Comparison of ENCODE assay signal across 11 cellular contexts in the genomic region with DNA sequence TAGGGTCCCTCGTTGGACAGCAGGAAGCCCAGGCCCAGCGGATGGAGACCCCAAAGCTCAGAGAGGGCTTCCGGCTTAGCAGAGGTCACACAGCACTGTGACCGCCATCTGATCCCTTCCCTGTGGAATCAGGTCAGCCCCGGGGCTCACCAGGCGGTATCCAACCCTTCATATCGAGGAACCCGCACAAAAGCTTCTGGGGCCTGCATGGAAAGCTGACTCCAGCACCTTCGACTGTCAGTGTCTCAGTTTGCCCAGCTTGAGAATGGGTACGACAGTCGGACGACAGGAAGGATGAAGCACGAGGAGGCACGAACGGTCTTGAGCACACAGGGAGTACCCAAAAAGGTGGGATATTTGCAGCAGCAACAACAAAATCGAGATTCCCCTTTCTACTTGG. TPM values are rescaled to one million over a fixed set of nuclear protein-coding genes. Genes with fewer than 3 reads are reported as not detected.
A peak's percentile ranks its signal among the peaks of the same experiment; 100 is the strongest.
DNase-seq lines count a peak whose midpoint lies in the region; ATAC-seq and TF ChIP-seq lines count a peak whose summit lies in the region.
"Had no signal": no experiment of that assay in that cellular context is flagged by ENCODE, and none has a peak within 500 bp of the region (broad histone marks: within the 10 kb centered on the region; RNA-seq: fewer than 3 reads in every experiment).

No MANE protein-coding gene starts in this region.

- peak overlapping the region in 3 of 4 donors; percentile 3 to 99 (median 98) for H3K27ac ChIP-seq in gastroesophageal sphincter
- H3K27ac ChIP-seq in suprapubic skin, result no peak overlapping the region
- H3K27ac ChIP-seq in caudate nucleus (ENCODE audit: low read depth, low read length), result no peak overlapping the region

- WGBS in gastroesophageal sphincter (ENCODE audit: low coverage in 1 of 2), 2 donors, result 20 to 25% methylated on average over 1 to 2 of the region's 16 CpGs
- 76% methylated on average over 13 of the region's 16 CpGs for WGBS in suprapubic skin

- DNase-seq in activated naive CD4-positive, alpha-beta T cell treated with anti-CD3 and anti-CD28 coated beads for 36 hours, result no peak
- no peak for DNase-seq in activated naive CD4-positive, alpha-beta T cell treated with Interleukin-2 at 50 U/mL for 16 hours
- no peak for DNase-seq in activated CD4-positive, alpha-beta memory T cell treated with anti-CD3 and anti-CD28 coated beads for 36 hours
- no peak for DNase-seq in suprapubic skin (ENCODE audit: low spot score in 2 of 2)
- no peak for DNase-seq in MG63
- no peak for DNase-seq in NCI-H510A treated with DMSO at 0.1 percent for 48 hours (lab: John Stamatoyannopoulos, UW)
- DNase-seq in caudate nucleus (lab: John Stamatoyannopoulos, UW), result no peak
- DNase-seq: erythroblast, NCI-H1092, NCI-H524 treated with DMSO at 0.1 percent for 48 hours had no signal

- TF ChIP-seq EP300 in gastroesophageal sphincter (IDR thresholded peaks at IDR 0.05), result no peak
- TF ChIP-seq EP300 in suprapubic skin (IDR thresholded peaks at IDR 0.05), result no peak

- no peak for TF ChIP-seq CTCF in gastroesophageal sphincter (IDR thresholded peaks at IDR 0.05)
- TF ChIP-seq CTCF in suprapubic skin (IDR thresholded peaks at IDR 0.05), result no peak

- peak overlapping the region in 1 of 2 donors; percentile 68 for H3K4me3 ChIP-seq in gastroesophageal sphincter
- H3K4me3 ChIP-seq in suprapubic skin, result peak overlapping the region; percentile 81
- no peak overlapping the region for H3K4me3 ChIP-seq in MG63

- no peaks in the 10 kb centered on the region for H3K9me3 Mint-ChIP-seq in activated naive CD4-positive, alpha-beta T cell treated with anti-CD3 and anti-CD28 coated beads for 36 hours
- H3K9me3 Mint-ChIP-seq in activated CD4-positive, alpha-beta memory T cell treated with anti-CD3 and anti-CD28 coated beads for 36 hours, result no peaks in the 10 kb centered on the region

- peaks cover 48% of the 10 kb centered on the region for H3K4me1 Mint-ChIP-seq in activated naive CD4-positive, alpha-beta T cell treated with anti-CD3 and anti-CD28 coated beads for 36 hours (ENCODE audit: low read depth)
- peaks cover 38% of the 10 kb centered on the region for H3K4me1 Mint-ChIP-seq in activated CD4-positive, alpha-beta memory T cell treated with anti-CD3 and anti-CD28 coated beads for 36 hours (ENCODE audit: low read depth)

- H3K36me3 Mint-ChIP-seq in activated naive CD4-positive, alpha-beta T cell treated with anti-CD3 and anti-CD28 coated beads for 36 hours (ENCODE audit: low read depth), result peaks cover 35% of the 10 kb centered on the region
- peaks cover 37% of the 10 kb centered on the region for H3K36me3 Mint-ChIP-seq in activated CD4-positive, alpha-beta memory T cell treated with anti-CD3 and anti-CD28 coated beads for 36 hours

- TF ChIP-seq POLR2A in gastroesophageal sphincter (IDR thresholded peaks at IDR 0.05) (no peak), suprapubic skin (IDR thresholded peaks at IDR 0.05) (no peak)

- H3K27me3 ChIP-seq in gastroesophageal sphincter (no peaks in the 10 kb centered on the region), suprapubic skin (no peaks in the 10 kb centered on the region), MG63 (no peaks in the 10 kb centered on the region)

- H3K36me3 ChIP-seq in gastroesophageal sphincter (peaks cover 0 to 54% of the 10 kb centered on the region in 2 donors), suprapubic skin (peaks cover 38% of the 10 kb centered on the region), MG63 (peaks cover 25% of the 10 kb centered on the region)

- peak overlapping the region; percentile 88 for H3K27ac Mint-ChIP-seq in activated naive CD4-positive, alpha-beta T cell treated with anti-CD3 and anti-CD28 coated beads for 36 hours
- peak overlapping the region; percentile 90 for H3K27ac Mint-ChIP-seq in activated CD4-positive, alpha-beta memory T cell treated with anti-CD3 and anti-CD28 coated beads for 36 hours

- intact Hi-C loops in activated naive CD4-positive, alpha-beta T cell treated with anti-CD3 and anti-CD28 coated beads for 36 hours (cut with micrococcal nuclease), result loop anchor here (2.0 to 5.0 kb wide), 2 partner anchors 107 to 125 kb away; a partner anchor contains a TSS
- intact Hi-C loops in activated CD4-positive, alpha-beta memory T cell treated with anti-CD3 and anti-CD28 coated beads for 36 hours (cut with micrococcal nuclease), result loop anchor here (2.0 kb wide), 1 partner anchor 25 kb away; no protein-coding TSS in a partner anchor

- POLR2A ChIA-PET in activated CD4-positive, alpha-beta memory T cell treated with anti-CD3 and anti-CD28 coated beads for 36 hours (lab: Charles Lee), result interaction anchor here (1.8 kb wide), 1 partner anchor 24 kb away, joined by 12 read pairs; no protein-coding TSS in a partner anchor

- H3K4me1 ChIP-seq in gastroesophageal sphincter (peaks cover 2 to 79% (median 31%) of the 10 kb centered on the region in 3 donors), suprapubic skin (peaks cover 73% of the 10 kb centered on the region)

- H3K4me3 Mint-ChIP-seq in activated naive CD4-positive, alpha-beta T cell treated with anti-CD3 and anti-CD28 coated beads for 36 hours, result peak overlapping the region; percentile 82
- H3K4me3 Mint-ChIP-seq in activated CD4-positive, alpha-beta memory T cell treated with anti-CD3 and anti-CD28 coated beads for 36 hours, result peak overlapping the region; percentile 82

- no peaks in the 10 kb centered on the region for H3K27me3 Mint-ChIP-seq in activated naive CD4-positive, alpha-beta T cell treated with anti-CD3 and anti-CD28 coated beads for 36 hours (ENCODE audit: low read depth)
- H3K27me3 Mint-ChIP-seq in activated CD4-positive, alpha-beta memory T cell treated with anti-CD3 and anti-CD28 coated beads for 36 hours, result no peaks in the 10 kb centered on the region

- no peak for ATAC-seq in gastroesophageal sphincter

- H3K9me3 ChIP-seq in gastroesophageal sphincter, result no peaks in the 10 kb centered on the region
- no peaks in the 10 kb centered on the region for H3K9me3 ChIP-seq in suprapubic skin
- no peaks in the 10 kb centered on the region for H3K9me3 ChIP-seq in MG63

- CTCF ChIA-PET in activated naive CD4-positive, alpha-beta T cell treated with anti-CD3 and anti-CD28 coated beads for 36 hours (lab: Charles Lee), result interaction anchor here (1.5 to 1.6 kb wide), 2 partner anchors 8 to 21 kb away, joined by 3 to 10 read pairs; no protein-coding TSS in a partner anchor
- CTCF ChIA-PET in activated CD4-positive, alpha-beta memory T cell treated with anti-CD3 and anti-CD28 coated beads for 36 hours (lab: Charles Lee), result interaction anchor here (0.7 to 1.5 kb wide), 4 partner anchors 8 to 108 kb away, joined by 3 to 7 read pairs (median 4); no protein-coding TSS in a partner anchor

RNA-seq across cellular contexts. Expression of a gene that starts 2.6 kb away (rescaled TPM):
- total RNA-seq in activated naive CD4-positive, alpha-beta T cell treated with anti-CD3 and anti-CD28 coated beads for 36 hours, result 100 to 1,000 TPM; 326 to 354 TPM
- total RNA-seq in activated CD4-positive, alpha-beta memory T cell treated with anti-CD3 and anti-CD28 coated beads for 36 hours, result 100 to 1,000 TPM; 411 to 426 TPM
- total RNA-seq in gastroesophageal sphincter (100 to 1,000 TPM; 502 to 905 (median 558) TPM), suprapubic skin (100 to 1,000 TPM; 339 to 403 (median 382) TPM)
- total RNA-seq in MG63 (2014; rRNA removed; shearing (Covaris generic); ENCODE audit: low replicate concordance), result 165 and 217 TPM in 2 replicates

RNA-seq across cellular contexts. Expression of a gene that starts 30.6 kb away (rescaled TPM):
- 1 to 10 TPM; 6.5 to 7.2 TPM for total RNA-seq in activated naive CD4-positive, alpha-beta T cell treated with anti-CD3 and anti-CD28 coated beads for 36 hours
- total RNA-seq in activated CD4-positive, alpha-beta memory T cell treated with anti-CD3 and anti-CD28 coated beads for 36 hours, result 1 to 10 TPM; 8.5 to 9.9 TPM
- total RNA-seq in gastroesophageal sphincter, result 10 to 100 TPM; 27.1 to 46.1 (median 34.4) TPM
- 10 to 100 TPM; 18.2 to 35.6 (median 27.3) TPM for total RNA-seq in suprapubic skin
- total RNA-seq in MG63 (2014; rRNA removed; shearing (Covaris generic); ENCODE audit: low replicate concordance), result 1.5 and 4.1 TPM in 2 replicates

RNA-seq across cellular contexts. Expression of a gene that starts 34.5 kb away (rescaled TPM):
- 10 to 100 TPM; 10.9 to 11.2 TPM for total RNA-seq in activated naive CD4-positive, alpha-beta T cell treated with anti-CD3 and anti-CD28 coated beads for 36 hours
- 10 to 100 TPM in 1 of 2 experiments, 1 to 10 TPM in 1; 6.3 to 11.6 TPM for total RNA-seq in activated CD4-positive, alpha-beta memory T cell treated with anti-CD3 and anti-CD28 coated beads for 36 hours
- 100 to 1,000 TPM in 1 of 4 donors, 10 to 100 TPM in 3; 68.4 to 154 (median 83.4) TPM for total RNA-seq in gastroesophageal sphincter
- 10 to 100 TPM; 49.9 to 76.2 (median 57.1) TPM for total RNA-seq in suprapubic skin
- 29.7 and 46.0 TPM in 2 replicates for total RNA-seq in MG63 (2014; rRNA removed; shearing (Covaris generic); ENCODE audit: low replicate concordance)

Comparison
In these comparisons a context has a peak if more than half of its experiments do, and no peak if none do; other contexts are left out.
1. H3K27ac ChIP-seq: peak in gastroesophageal sphincter (3 of 4); none in suprapubic skin (single experiment) and caudate nucleus (single experiment).